ENCODE assay signal across 2 cellular contexts in the genomic region with DNA sequence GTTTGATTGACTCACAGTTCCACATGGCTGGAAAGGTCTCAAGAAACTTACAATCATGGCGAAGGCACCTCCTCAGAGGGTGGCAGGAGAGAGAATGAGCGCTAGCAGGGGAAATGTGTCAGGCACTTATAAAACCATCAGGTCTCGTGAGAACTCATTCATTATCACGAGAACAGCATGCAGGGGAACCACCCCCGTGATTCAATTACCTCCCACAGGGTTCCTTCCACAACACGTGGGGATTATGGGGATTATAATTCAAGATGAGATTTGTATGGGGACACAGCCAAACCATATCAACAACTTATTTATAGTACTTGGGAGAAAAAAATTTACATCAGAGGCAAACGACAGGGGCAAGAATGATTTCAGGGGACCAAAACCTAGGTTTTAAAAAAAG.
TF ChIP-seq lines count a peak whose summit lies in the region.

No MANE protein-coding gene starts in this region.

TF ChIP-seq in SK-N-SH, 30 proteins besides CTCF, POLR2A, EP300 and RAD21:
- TF ChIP-seq SIN3A (IDR thresholded peaks at IDR 0.05; ENCODE audit: borderline replicate concordance, low read depth, low read length) (no peak), RCOR1 (IDR thresholded peaks at IDR 0.05; ENCODE audit: low read length) (no peak), SMC3 (IDR thresholded peaks at IDR 0.05; ENCODE audit: low read depth, low read length) (no peak), NFIC (IDR thresholded peaks at IDR 0.05; ENCODE audit: borderline replicate concordance) (no peak), MXI1 (IDR thresholded peaks at IDR 0.05; ENCODE audit: low read depth, low read length) (no peak), CHD2 (IDR thresholded peaks at IDR 0.05; ENCODE audit: low read length, partially characterized antibody) (no peak), FOSL2 (IDR thresholded peaks at IDR 0.05; ENCODE audit: borderline replicate concordance, low read depth) (no peak), TAF1 (IDR thresholded peaks at IDR 0.05; ENCODE audit: borderline replicate concordance, low read depth, low read length) (no peak)
- TF ChIP-seq, protein P1, sequence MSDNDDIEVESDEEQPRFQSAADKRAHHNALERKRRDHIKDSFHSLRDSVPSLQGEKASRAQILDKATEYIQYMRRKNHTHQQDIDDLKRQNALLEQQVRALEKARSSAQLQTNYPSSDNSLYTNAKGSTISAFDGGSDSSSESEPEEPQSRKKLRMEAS (IDR thresholded peaks at IDR 0.05; ENCODE audit: low read depth), result no peak
- TF ChIP-seq, protein P2, sequence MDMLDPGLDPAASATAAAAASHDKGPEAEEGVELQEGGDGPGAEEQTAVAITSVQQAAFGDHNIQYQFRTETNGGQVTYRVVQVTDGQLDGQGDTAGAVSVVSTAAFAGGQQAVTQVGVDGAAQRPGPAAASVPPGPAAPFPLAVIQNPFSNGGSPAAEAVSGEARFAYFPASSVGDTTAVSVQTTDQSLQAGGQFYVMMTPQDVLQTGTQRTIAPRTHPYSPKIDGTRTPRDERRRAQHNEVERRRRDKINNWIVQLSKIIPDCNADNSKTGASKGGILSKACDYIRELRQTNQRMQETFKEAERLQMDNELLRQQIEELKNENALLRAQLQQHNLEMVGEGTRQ (IDR thresholded peaks at IDR 0.05; ENCODE audit: borderline replicate concordance, low read depth, low read length), result no peak

TF ChIP-seq in GM23338, 12 proteins besides CTCF, POLR2A, EP300 and RAD21:
- TF ChIP-seq POLR2AphosphoS5 (IDR thresholded peaks at IDR 0.05; ENCODE audit: low read depth) (no peak), EZH2phosphoT487 (IDR thresholded peaks at IDR 0.05; ENCODE audit: unreplicated experiment) (no peak), STAT1 (IDR thresholded peaks at IDR 0.05; ENCODE audit: unreplicated experiment) (no peak)
- TF ChIP-seq, protein P3, sequence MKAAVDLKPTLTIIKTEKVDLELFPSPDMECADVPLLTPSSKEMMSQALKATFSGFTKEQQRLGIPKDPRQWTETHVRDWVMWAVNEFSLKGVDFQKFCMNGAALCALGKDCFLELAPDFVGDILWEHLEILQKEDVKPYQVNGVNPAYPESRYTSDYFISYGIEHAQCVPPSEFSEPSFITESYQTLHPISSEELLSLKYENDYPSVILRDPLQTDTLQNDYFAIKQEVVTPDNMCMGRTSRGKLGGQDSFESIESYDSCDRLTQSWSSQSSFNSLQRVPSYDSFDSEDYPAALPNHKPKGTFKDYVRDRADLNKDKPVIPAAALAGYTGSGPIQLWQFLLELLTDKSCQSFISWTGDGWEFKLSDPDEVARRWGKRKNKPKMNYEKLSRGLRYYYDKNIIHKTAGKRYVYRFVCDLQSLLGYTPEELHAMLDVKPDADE (IDR thresholded peaks at IDR 0.05), result no peak
- TF ChIP-seq, protein P4, sequence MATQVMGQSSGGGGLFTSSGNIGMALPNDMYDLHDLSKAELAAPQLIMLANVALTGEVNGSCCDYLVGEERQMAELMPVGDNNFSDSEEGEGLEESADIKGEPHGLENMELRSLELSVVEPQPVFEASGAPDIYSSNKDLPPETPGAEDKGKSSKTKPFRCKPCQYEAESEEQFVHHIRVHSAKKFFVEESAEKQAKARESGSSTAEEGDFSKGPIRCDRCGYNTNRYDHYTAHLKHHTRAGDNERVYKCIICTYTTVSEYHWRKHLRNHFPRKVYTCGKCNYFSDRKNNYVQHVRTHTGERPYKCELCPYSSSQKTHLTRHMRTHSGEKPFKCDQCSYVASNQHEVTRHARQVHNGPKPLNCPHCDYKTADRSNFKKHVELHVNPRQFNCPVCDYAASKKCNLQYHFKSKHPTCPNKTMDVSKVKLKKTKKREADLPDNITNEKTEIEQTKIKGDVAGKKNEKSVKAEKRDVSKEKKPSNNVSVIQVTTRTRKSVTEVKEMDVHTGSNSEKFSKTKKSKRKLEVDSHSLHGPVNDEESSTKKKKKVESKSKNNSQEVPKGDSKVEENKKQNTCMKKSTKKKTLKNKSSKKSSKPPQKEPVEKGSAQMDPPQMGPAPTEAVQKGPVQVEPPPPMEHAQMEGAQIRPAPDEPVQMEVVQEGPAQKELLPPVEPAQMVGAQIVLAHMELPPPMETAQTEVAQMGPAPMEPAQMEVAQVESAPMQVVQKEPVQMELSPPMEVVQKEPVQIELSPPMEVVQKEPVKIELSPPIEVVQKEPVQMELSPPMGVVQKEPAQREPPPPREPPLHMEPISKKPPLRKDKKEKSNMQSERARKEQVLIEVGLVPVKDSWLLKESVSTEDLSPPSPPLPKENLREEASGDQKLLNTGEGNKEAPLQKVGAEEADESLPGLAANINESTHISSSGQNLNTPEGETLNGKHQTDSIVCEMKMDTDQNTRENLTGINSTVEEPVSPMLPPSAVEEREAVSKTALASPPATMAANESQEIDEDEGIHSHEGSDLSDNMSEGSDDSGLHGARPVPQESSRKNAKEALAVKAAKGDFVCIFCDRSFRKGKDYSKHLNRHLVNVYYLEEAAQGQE (IDR thresholded peaks at IDR 0.05; ENCODE audit: unreplicated experiment), result no peak
